ENCODE assay signal across 1 cellular context in the genomic region with DNA sequence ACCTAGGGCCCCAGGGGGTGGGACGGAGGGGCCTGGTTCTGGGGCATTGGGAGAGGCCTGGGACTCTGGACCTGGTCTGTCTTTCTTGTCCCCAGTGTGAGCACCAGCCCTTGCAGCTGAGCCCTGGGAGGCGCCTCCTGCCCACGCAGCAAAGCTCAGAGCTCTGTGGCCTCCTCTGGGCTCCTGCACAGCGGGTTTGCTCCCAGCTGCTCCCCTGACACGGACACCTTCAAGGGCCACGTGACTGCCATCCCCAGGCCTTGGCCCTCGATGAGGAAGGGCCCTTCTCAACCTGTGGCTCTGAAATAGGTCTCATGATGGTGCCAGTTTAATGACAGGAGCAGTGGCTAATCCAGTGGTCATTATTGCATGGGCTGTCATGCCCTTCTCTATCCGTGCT.
TF ChIP-seq lines count a peak whose summit lies in the region.

No MANE protein-coding gene starts in this region.

TF ChIP-seq in GM12878, 131 proteins besides CTCF, POLR2A, EP300 and RAD21:
- TF ChIP-seq ZNF274 (IDR thresholded peaks at IDR 0.05; ENCODE audit: insufficient read depth, insufficient read length) (no peak), SIX5 (IDR thresholded peaks at IDR 0.05; ENCODE audit: low read depth, low read length, severe bottlenecking) (no peak), EED (IDR thresholded peaks at IDR 0.05; ENCODE audit: low read depth) (no peak), LARP7 (IDR thresholded peaks at IDR 0.05) (no peak), TCF7 (IDR thresholded peaks at IDR 0.05; ENCODE audit: borderline replicate concordance) (no peak), TAF1 (IDR thresholded peaks at IDR 0.05; ENCODE audit: borderline replicate concordance, low read depth, low read length) (no peak), HDGF (IDR thresholded peaks at IDR 0.05) (no peak), EGR1 (IDR thresholded peaks at IDR 0.05; ENCODE audit: borderline replicate concordance in 1 of 2, low read depth in 2 of 2, low read length in 2 of 2) (no peak), CHD1 (IDR thresholded peaks at IDR 0.05; ENCODE audit: low read depth, low read length) (no peak), MYC (IDR thresholded peaks at IDR 0.05; ENCODE audit: insufficient read depth, insufficient read length, insufficient replicate concordance, low read length, severe bottlenecking) (no peak), TCF12 (IDR thresholded peaks at IDR 0.05; ENCODE audit: low read depth, low read length) (no peak), NBN (IDR thresholded peaks at IDR 0.05) (no peak)
- TF ChIP-seq, protein P1, sequence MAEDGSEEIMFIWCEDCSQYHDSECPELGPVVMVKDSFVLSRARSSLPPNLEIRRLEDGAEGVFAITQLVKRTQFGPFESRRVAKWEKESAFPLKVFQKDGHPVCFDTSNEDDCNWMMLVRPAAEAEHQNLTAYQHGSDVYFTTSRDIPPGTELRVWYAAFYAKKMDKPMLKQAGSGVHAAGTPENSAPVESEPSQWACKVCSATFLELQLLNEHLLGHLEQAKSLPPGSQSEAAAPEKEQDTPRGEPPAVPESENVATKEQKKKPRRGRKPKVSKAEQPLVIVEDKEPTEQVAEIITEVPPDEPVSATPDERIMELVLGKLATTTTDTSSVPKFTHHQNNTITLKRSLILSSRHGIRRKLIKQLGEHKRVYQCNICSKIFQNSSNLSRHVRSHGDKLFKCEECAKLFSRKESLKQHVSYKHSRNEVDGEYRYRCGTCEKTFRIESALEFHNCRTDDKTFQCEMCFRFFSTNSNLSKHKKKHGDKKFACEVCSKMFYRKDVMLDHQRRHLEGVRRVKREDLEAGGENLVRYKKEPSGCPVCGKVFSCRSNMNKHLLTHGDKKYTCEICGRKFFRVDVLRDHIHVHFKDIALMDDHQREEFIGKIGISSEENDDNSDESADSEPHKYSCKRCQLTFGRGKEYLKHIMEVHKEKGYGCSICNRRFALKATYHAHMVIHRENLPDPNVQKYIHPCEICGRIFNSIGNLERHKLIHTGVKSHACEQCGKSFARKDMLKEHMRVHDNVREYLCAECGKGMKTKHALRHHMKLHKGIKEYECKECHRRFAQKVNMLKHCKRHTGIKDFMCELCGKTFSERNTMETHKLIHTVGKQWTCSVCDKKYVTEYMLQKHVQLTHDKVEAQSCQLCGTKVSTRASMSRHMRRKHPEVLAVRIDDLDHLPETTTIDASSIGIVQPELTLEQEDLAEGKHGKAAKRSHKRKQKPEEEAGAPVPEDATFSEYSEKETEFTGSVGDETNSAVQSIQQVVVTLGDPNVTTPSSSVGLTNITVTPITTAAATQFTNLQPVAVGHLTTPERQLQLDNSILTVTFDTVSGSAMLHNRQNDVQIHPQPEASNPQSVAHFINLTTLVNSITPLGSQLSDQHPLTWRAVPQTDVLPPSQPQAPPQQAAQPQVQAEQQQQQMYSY (CRISPR knock-in tag; IDR thresholded peaks at IDR 0.05), result no peak
- TF ChIP-seq, protein P2, sequence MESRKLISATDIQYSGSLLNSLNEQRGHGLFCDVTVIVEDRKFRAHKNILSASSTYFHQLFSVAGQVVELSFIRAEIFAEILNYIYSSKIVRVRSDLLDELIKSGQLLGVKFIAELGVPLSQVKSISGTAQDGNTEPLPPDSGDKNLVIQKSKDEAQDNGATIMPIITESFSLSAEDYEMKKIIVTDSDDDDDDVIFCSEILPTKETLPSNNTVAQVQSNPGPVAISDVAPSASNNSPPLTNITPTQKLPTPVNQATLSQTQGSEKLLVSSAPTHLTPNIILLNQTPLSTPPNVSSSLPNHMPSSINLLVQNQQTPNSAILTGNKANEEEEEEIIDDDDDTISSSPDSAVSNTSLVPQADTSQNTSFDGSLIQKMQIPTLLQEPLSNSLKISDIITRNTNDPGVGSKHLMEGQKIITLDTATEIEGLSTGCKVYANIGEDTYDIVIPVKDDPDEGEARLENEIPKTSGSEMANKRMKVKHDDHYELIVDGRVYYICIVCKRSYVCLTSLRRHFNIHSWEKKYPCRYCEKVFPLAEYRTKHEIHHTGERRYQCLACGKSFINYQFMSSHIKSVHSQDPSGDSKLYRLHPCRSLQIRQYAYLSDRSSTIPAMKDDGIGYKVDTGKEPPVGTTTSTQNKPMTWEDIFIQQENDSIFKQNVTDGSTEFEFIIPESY (IDR thresholded peaks at IDR 0.05), result no peak
- TF ChIP-seq, protein P3, sequence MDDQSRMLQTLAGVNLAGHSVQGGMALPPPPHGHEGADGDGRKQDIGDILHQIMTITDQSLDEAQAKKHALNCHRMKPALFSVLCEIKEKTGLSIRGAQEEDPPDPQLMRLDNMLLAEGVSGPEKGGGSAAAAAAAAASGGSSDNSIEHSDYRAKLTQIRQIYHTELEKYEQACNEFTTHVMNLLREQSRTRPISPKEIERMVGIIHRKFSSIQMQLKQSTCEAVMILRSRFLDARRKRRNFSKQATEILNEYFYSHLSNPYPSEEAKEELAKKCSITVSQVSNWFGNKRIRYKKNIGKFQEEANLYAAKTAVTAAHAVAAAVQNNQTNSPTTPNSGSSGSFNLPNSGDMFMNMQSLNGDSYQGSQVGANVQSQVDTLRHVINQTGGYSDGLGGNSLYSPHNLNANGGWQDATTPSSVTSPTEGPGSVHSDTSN (IDR thresholded peaks at IDR 0.05; ENCODE audit: insufficient replicate concordance, low read depth, low read length), result no peak
- TF ChIP-seq, protein P4, sequence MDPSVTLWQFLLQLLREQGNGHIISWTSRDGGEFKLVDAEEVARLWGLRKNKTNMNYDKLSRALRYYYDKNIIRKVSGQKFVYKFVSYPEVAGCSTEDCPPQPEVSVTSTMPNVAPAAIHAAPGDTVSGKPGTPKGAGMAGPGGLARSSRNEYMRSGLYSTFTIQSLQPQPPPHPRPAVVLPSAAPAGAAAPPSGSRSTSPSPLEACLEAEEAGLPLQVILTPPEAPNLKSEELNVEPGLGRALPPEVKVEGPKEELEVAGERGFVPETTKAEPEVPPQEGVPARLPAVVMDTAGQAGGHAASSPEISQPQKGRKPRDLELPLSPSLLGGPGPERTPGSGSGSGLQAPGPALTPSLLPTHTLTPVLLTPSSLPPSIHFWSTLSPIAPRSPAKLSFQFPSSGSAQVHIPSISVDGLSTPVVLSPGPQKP (IDR thresholded peaks at IDR 0.05; ENCODE audit: low read depth, low read length), result no peak
- TF ChIP-seq, protein P5, sequence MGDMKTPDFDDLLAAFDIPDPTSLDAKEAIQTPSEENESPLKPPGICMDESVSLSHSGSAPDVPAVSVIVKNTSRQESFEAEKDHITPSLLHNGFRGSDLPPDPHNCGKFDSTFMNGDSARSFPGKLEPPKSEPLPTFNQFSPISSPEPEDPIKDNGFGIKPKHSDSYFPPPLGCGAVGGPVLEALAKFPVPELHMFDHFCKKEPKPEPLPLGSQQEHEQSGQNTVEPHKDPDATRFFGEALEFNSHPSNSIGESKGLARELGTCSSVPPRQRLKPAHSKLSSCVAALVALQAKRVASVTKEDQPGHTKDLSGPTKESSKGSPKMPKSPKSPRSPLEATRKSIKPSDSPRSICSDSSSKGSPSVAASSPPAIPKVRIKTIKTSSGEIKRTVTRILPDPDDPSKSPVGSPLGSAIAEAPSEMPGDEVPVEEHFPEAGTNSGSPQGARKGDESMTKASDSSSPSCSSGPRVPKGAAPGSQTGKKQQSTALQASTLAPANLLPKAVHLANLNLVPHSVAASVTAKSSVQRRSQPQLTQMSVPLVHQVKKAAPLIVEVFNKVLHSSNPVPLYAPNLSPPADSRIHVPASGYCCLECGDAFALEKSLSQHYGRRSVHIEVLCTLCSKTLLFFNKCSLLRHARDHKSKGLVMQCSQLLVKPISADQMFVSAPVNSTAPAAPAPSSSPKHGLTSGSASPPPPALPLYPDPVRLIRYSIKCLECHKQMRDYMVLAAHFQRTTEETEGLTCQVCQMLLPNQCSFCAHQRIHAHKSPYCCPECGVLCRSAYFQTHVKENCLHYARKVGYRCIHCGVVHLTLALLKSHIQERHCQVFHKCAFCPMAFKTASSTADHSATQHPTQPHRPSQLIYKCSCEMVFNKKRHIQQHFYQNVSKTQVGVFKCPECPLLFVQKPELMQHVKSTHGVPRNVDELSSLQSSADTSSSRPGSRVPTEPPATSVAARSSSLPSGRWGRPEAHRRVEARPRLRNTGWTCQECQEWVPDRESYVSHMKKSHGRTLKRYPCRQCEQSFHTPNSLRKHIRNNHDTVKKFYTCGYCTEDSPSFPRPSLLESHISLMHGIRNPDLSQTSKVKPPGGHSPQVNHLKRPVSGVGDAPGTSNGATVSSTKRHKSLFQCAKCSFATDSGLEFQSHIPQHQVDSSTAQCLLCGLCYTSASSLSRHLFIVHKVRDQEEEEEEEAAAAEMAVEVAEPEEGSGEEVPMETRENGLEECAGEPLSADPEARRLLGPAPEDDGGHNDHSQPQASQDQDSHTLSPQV (IDR thresholded peaks at IDR 0.05), result no peak
- TF ChIP-seq, protein P6, sequence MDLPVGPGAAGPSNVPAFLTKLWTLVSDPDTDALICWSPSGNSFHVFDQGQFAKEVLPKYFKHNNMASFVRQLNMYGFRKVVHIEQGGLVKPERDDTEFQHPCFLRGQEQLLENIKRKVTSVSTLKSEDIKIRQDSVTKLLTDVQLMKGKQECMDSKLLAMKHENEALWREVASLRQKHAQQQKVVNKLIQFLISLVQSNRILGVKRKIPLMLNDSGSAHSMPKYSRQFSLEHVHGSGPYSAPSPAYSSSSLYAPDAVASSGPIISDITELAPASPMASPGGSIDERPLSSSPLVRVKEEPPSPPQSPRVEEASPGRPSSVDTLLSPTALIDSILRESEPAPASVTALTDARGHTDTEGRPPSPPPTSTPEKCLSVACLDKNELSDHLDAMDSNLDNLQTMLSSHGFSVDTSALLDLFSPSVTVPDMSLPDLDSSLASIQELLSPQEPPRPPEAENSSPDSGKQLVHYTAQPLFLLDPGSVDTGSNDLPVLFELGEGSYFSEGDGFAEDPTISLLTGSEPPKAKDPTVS (IDR thresholded peaks at IDR 0.05; ENCODE audit: low read depth, low read length), result no peak
- TF ChIP-seq, protein P7, sequence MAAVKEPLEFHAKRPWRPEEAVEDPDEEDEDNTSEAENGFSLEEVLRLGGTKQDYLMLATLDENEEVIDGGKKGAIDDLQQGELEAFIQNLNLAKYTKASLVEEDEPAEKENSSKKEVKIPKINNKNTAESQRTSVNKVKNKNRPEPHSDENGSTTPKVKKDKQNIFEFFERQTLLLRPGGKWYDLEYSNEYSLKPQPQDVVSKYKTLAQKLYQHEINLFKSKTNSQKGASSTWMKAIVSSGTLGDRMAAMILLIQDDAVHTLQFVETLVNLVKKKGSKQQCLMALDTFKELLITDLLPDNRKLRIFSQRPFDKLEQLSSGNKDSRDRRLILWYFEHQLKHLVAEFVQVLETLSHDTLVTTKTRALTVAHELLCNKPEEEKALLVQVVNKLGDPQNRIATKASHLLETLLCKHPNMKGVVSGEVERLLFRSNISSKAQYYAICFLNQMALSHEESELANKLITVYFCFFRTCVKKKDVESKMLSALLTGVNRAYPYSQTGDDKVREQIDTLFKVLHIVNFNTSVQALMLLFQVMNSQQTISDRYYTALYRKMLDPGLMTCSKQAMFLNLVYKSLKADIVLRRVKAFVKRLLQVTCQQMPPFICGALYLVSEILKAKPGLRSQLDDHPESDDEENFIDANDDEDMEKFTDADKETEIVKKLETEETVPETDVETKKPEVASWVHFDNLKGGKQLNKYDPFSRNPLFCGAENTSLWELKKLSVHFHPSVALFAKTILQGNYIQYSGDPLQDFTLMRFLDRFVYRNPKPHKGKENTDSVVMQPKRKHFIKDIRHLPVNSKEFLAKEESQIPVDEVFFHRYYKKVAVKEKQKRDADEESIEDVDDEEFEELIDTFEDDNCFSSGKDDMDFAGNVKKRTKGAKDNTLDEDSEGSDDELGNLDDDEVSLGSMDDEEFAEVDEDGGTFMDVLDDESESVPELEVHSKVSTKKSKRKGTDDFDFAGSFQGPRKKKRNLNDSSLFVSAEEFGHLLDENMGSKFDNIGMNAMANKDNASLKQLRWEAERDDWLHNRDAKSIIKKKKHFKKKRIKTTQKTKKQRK (IDR thresholded peaks at IDR 0.05; ENCODE audit: low read depth, low read length), result no peak
